In the genomic region with DNA sequence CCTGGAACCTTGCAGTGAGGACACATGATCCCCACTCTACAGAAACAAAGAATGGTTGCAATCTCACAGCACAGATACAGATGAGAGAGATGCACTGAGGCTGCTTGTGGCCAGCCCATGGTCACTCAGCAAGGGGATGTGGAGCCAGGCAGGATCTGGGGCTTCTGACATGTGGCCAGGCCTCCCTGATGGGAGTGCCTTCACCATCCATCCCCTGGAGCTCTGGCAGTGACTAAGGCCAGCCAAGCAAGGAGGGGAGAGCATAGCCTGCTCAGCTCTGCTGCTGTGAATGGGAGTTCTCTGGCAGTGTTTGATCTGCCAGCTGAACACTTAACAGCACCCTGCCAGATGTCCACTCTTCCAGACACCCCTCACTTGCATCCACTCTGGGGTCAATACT, we compare ENCODE assay signal across 31 cellular contexts. TPM values are rescaled to one million over a fixed set of nuclear protein-coding genes. Genes with fewer than 3 reads are reported as not detected.
"Had no signal": no experiment of that assay in that cellular context is flagged by ENCODE, and none has a peak within 500 bp of the region (broad histone marks: within the 10 kb centered on the region; RNA-seq: fewer than 3 reads in every experiment).

No MANE protein-coding gene starts in this region.

- H3K9me3 Mint-ChIP-seq: activated CD4-positive, alpha-beta memory T cell treated with anti-CD3 and anti-CD28 coated beads, Interleukin-2, amount 10 ng/mL, durations not matched to agents 7 days and 5 days; activated naive CD4-positive, alpha-beta T cell treated with anti-CD3 and anti-CD28 coated beads, Interleukin-2, amount 50 U/mL, for 72 hours; activated naive CD8-positive, alpha-beta T cell treated with anti-CD3 and anti-CD28 coated beads, Interleukin-2, amount 50 U/mL, for 24 hours; activated T-cell treated with anti-CD3 and anti-CD28 coated beads, Interleukin-2, amount 50 U/mL, for 4 hours; central memory CD8-positive, alpha-beta T cell had no signal

- H3K36me3 Mint-ChIP-seq: activated naive CD4-positive, alpha-beta T cell treated with anti-CD3 and anti-CD28 coated beads, Interleukin-2, amount 50 U/mL, for 72 hours had no signal

- H3K36me3 ChIP-seq: ascending aorta had no signal

- H3K27me3 Mint-ChIP-seq: activated naive CD8-positive, alpha-beta T cell treated with anti-CD3 and anti-CD28 coated beads, Interleukin-2, amount 50 U/mL, for 24 hours had no signal

- H3K27ac Mint-ChIP-seq: activated CD4-positive, alpha-beta memory T cell treated with anti-CD3 and anti-CD28 coated beads, Interleukin-2, amount 10 ng/mL, durations not matched to agents 7 days and 5 days; activated naive CD4-positive, alpha-beta T cell treated with anti-CD3 and anti-CD28 coated beads, Interleukin-2, amount 50 U/mL, for 72 hours; activated naive CD8-positive, alpha-beta T cell treated with anti-CD3 and anti-CD28 coated beads, Interleukin-2, amount 50 U/mL, for 24 hours had no signal

- H3K4me1 ChIP-seq: ascending aorta, body of pancreas had no signal

- H3K4me2 ChIP-seq: PC-9 had no signal

- H3K4me3 ChIP-seq: ascending aorta, body of pancreas, PC-9 had no signal

- H3K27ac ChIP-seq: ascending aorta, body of pancreas, PC-9, VCaP had no signal

- H3K27me3 ChIP-seq: ascending aorta, body of pancreas had no signal

- H3K9me3 ChIP-seq: ascending aorta, body of pancreas had no signal

- ATAC-seq: activated naive CD4-positive, alpha-beta T cell treated with anti-CD3 and anti-CD28 coated beads, Interleukin-2, amount 50 U/mL, for 72 hours; activated naive CD8-positive, alpha-beta T cell treated with anti-CD3 and anti-CD28 coated beads, Interleukin-2, amount 50 U/mL, for 24 hours; activated T-cell treated with anti-CD3 and anti-CD28 coated beads, Interleukin-2, amount 50 U/mL, for 4 hours; body of pancreas had no signal

- H2AFZ ChIP-seq: PC-9 had no signal

- DNase-seq: activated CD4-positive, alpha-beta memory T cell treated with anti-CD3 and anti-CD28 coated beads, Interleukin-2, amount 10 ng/mL, durations not matched to agents 7 days and 5 days; activated CD4-positive, alpha-beta T cell treated with anti-CD3 and anti-CD28 coated beads, Interleukin-2, amount 50 U/mL, for 1 hour; activated CD4-positive, CD25-positive, alpha-beta regulatory T cell; activated effector memory CD4-positive, alpha-beta T cell treated with anti-CD3 and anti-CD28 coated beads, Interleukin-2, amount 50 U/mL, for 16 hours; activated naive CD4-positive, alpha-beta T cell treated with Interleukin-2 at 50 U/mL for 16 hours; activated naive CD8-positive, alpha-beta T cell treated with anti-CD3 and anti-CD28 coated beads, Interleukin-2, amount 50 U/mL, for 24 hours; activated T-cell treated with anti-CD3 and anti-CD28 coated beads, Interleukin-2, amount 50 U/mL, for 4 hours; amniotic stem cell; body of pancreas; KBM-7; NCI-H1092 treated with DMSO at 0.1 percent for 48 hours; NCI-H1417 treated with DMSO at 0.1 percent for 48 hours; NCI-H1694; NCI-H2029; NCI-H2107; NCI-H2171 treated with DMSO at 0.1 percent for 48 hours; NCI-H226; NCI-H526; NCI-H774; PC-9; SIG-M5; T-helper 1 cell had no signal

- H3K4me3 Mint-ChIP-seq: activated CD4-positive, alpha-beta memory T cell treated with anti-CD3 and anti-CD28 coated beads, Interleukin-2, amount 10 ng/mL, durations not matched to agents 7 days and 5 days; activated naive CD8-positive, alpha-beta T cell treated with anti-CD3 and anti-CD28 coated beads, Interleukin-2, amount 50 U/mL, for 24 hours; activated T-cell treated with anti-CD3 and anti-CD28 coated beads, Interleukin-2, amount 50 U/mL, for 4 hours; central memory CD8-positive, alpha-beta T cell had no signal

- H3K4me1 Mint-ChIP-seq: activated CD4-positive, alpha-beta memory T cell treated with anti-CD3 and anti-CD28 coated beads, Interleukin-2, amount 10 ng/mL, durations not matched to agents 7 days and 5 days; activated naive CD8-positive, alpha-beta T cell treated with anti-CD3 and anti-CD28 coated beads, Interleukin-2, amount 50 U/mL, for 24 hours; central memory CD8-positive, alpha-beta T cell had no signal

RNA-seq across cellular contexts. Expression of a gene that starts 19.8 kb away (rescaled TPM):
- total RNA-seq: activated CD4-positive, alpha-beta memory T cell treated with anti-CD3 and anti-CD28 coated beads, Interleukin-2, amount 10 ng/mL, durations not matched to agents 7 days and 5 days; activated naive CD4-positive, alpha-beta T cell treated with anti-CD3 and anti-CD28 coated beads, Interleukin-2, amount 50 U/mL, for 72 hours; activated T-cell treated with anti-CD3 and anti-CD28 coated beads, Interleukin-2, amount 50 U/mL, for 4 hours; ascending aorta; bronchial epithelial cell; LHCN-M2; MCF 10A; NCI-H460; PC-9; T-helper 2 cell treated with Interferon-gamma antibody and Interleukin-4, amounts not matched to agents 100 ng/mL and 5 ng/mL, for 36 hours had no signal
